In the genomic region with DNA sequence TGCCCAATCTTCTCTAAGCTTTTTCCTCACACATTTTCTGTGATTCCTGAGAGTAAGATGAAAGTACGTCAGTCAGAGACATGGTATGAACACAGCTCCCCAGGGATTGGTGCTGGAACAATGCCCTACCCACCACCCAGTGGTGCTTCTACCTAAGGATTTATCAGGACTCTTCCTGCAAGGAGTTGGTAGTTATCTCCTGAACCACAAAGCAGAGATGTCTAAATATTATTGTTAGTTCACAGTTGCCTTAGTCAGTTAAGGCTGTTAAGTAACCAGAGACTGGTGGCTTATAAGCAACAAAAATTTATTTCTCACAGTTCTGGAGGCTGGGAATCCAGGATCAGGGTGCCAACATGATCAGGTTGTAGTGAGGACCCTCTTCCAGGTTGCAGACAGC, we compare ENCODE assay signal across 9 cellular contexts.
"Had no signal": no experiment of that assay in that cellular context is flagged by ENCODE, and none has a peak within 500 bp of the region (broad histone marks: within the 10 kb centered on the region; RNA-seq: fewer than 3 reads in every experiment).

No MANE protein-coding gene starts in this region.

- H2AFZ ChIP-seq: GM23248 had no signal

- H3K36me3 ChIP-seq: HAP-1 had no signal

- H3K27ac ChIP-seq: GM23248, HL-60 had no signal

- H3K27ac Mint-ChIP-seq: HFFc6, IgD-negative memory B cell had no signal

- H3K4me1 Mint-ChIP-seq: IgD-negative memory B cell had no signal

- H3K4me3 ChIP-seq: GM23248, HAP-1 had no signal

- H3K4me3 Mint-ChIP-seq: HFFc6, IgD-negative memory B cell had no signal

- FAIRE-seq: HepG2 had no signal

- H3K9me3 Mint-ChIP-seq: HFFc6, IgD-negative memory B cell had no signal

- H3K4me1 ChIP-seq: HAP-1 had no signal

- H3K9ac ChIP-seq: GM23248 had no signal

- H3K9me3 ChIP-seq: HAP-1 had no signal

- H3K36me3 Mint-ChIP-seq: IgD-negative memory B cell had no signal

- ATAC-seq: HCT116, HepG2 had no signal

- DNase-seq: GM23248, GOT3, H7, HFFc6 had no signal
